18 cellular contexts compared by ENCODE assay signal in genomic region chr16:89386786-89387185, GRCh38.
A peak's percentile ranks its signal among the peaks of the same experiment; 100 is the strongest.
DNase-seq lines count a peak whose midpoint lies in the region; ATAC-seq, FAIRE-seq and TF ChIP-seq lines count a peak whose summit lies in the region.
"Had no signal": no experiment of that assay in that cellular context is flagged by ENCODE, and none has a peak within 500 bp of the region (broad histone marks: within the 10 kb centered on the region; RNA-seq: fewer than 3 reads in every experiment).

No MANE protein-coding gene starts in this region.

- H3K9me3 ChIP-seq in endodermal cell (ENCODE audit: control insufficient read depth, low read length) (no peaks in the 10 kb centered on the region), neutrophil (no peaks in the 10 kb centered on the region), adrenal gland (replicated peaks in 1 of 3) (no peaks in the 10 kb centered on the region)
- H3K9me3 ChIP-seq: MG63, right atrium auricular region, vagina had no signal

- H3K9me3 Mint-ChIP-seq in activated T-cell treated with anti-CD3 and anti-CD28 coated beads, Interleukin-2, amount 50 U/mL, for 24 hours: no peaks in the 10 kb centered on the region
- H3K9me3 Mint-ChIP-seq in WTC11 (no peaks in the 10 kb centered on the region), endodermal cell (no peaks in the 10 kb centered on the region)

- CTCF ChIA-PET in WTC11 (lab: Charles Lee): no interaction called here

- peaks cover 78% of the 10 kb centered on the region for H3K4me1 Mint-ChIP-seq in activated T-cell treated with anti-CD3 and anti-CD28 coated beads, Interleukin-2, amount 50 U/mL, for 24 hours (ENCODE audit: low read depth)
- H3K4me1 Mint-ChIP-seq in WTC11 (peaks cover 68% of the 10 kb centered on the region), endodermal cell (peaks cover 31% of the 10 kb centered on the region)

- TF ChIP-seq CTCF in WTC11 (IDR thresholded peaks at IDR 0.05) (no peak), endodermal cell (conservative IDR thresholded peaks at IDR 0.05) (no peak), neutrophil (IDR thresholded peaks at IDR 0.05) (no peak), adrenal gland (IDR thresholded peaks at IDR 0.05) (no peak)

- FAIRE-seq in HTR-8/SVneo (lab: Jason Lieb, UNC): no peak

- peak overlapping the region; percentile 78 for H3K27ac Mint-ChIP-seq in activated T-cell treated with anti-CD3 and anti-CD28 coated beads, Interleukin-2, amount 50 U/mL, for 24 hours
- peak overlapping the region; percentile 28 for H3K27ac Mint-ChIP-seq in WTC11
- H3K27ac Mint-ChIP-seq in endodermal cell: no peak overlapping the region

- intact Hi-C loops in adrenal gland (cut with DNase I): no loop called here

- peak overlapping the region; percentile 24 for H3K27ac ChIP-seq in endodermal cell (ENCODE audit: low read depth, low read length)
- H3K27ac ChIP-seq in neutrophil: peak overlapping the region; percentile 20
- no peak overlapping the region for H3K27ac ChIP-seq in adrenal gland
- H3K27ac ChIP-seq: hepatocyte, right atrium auricular region, vagina had no signal

- no peak overlapping the region for H3K4me3 Mint-ChIP-seq in activated T-cell treated with anti-CD3 and anti-CD28 coated beads, Interleukin-2, amount 50 U/mL, for 24 hours
- H3K4me3 Mint-ChIP-seq in WTC11: no peak overlapping the region
- no peak overlapping the region for H3K4me3 Mint-ChIP-seq in endodermal cell

- no peaks in the 10 kb centered on the region for H3K27me3 ChIP-seq in endodermal cell (ENCODE audit: control insufficient read depth, insufficient read depth, low read length, poor library complexity, severe bottlenecking)
- H3K27me3 ChIP-seq in neutrophil: no peaks in the 10 kb centered on the region
- H3K27me3 ChIP-seq in adrenal gland: no peaks in the 10 kb centered on the region
- H3K27me3 ChIP-seq: hepatocyte, MG63, right atrium auricular region, vagina had no signal

- H3K36me3 ChIP-seq in endodermal cell (ENCODE audit: control insufficient read depth, insufficient read depth, low read length): peaks cover 11% of the 10 kb centered on the region
- no peaks in the 10 kb centered on the region for H3K36me3 ChIP-seq in neutrophil
- H3K36me3 ChIP-seq in adrenal gland (replicated peaks in 1 of 2): no peaks in the 10 kb centered on the region
- H3K36me3 ChIP-seq: MG63, vagina had no signal

- H3K9ac ChIP-seq in endodermal cell (ENCODE audit: extremely low read depth, low read length, poor library complexity, severe bottlenecking): no peak overlapping the region

- POLR2A ChIA-PET in WTC11 (lab: Charles Lee): no interaction called here

- no peaks in the 10 kb centered on the region for H3K27me3 Mint-ChIP-seq in activated T-cell treated with anti-CD3 and anti-CD28 coated beads, Interleukin-2, amount 50 U/mL, for 24 hours
- H3K27me3 Mint-ChIP-seq in WTC11 (ENCODE audit: low read depth): no peaks in the 10 kb centered on the region
- H3K27me3 Mint-ChIP-seq in endodermal cell (ENCODE audit: insufficient read depth): no peaks in the 10 kb centered on the region

- peaks cover 7% of the 10 kb centered on the region for H3K4me1 ChIP-seq in endodermal cell (ENCODE audit: control insufficient read depth, insufficient read depth, low read length)
- peaks cover 21 to 26% of the 10 kb centered on the region in 2 experiments for H3K4me1 ChIP-seq in neutrophil (ENCODE audit: control insufficient read depth in 1 of 2, insufficient read depth in 1 of 2, low read depth in 1 of 2, low read length in 1 of 2)
- H3K4me1 ChIP-seq in adrenal gland (replicated peaks in 1 of 2): peaks cover 19 to 24% of the 10 kb centered on the region in 2 donors

- no peak overlapping the region for H3K4me3 ChIP-seq in endodermal cell (ENCODE audit: low read length)
- H3K4me3 ChIP-seq in neutrophil (ENCODE audit: low read depth in 1 of 2, low read length in 1 of 2): no peak overlapping the region
- H3K4me3 ChIP-seq in adrenal gland: no peak overlapping the region
- H3K4me3 ChIP-seq: hepatocyte, MG63, right atrium auricular region, vagina had no signal

- H3K36me3 Mint-ChIP-seq in activated T-cell treated with anti-CD3 and anti-CD28 coated beads, Interleukin-2, amount 50 U/mL, for 24 hours (ENCODE audit: low read depth): peaks cover 60% of the 10 kb centered on the region
- H3K36me3 Mint-ChIP-seq in WTC11 (peaks cover 2% of the 10 kb centered on the region; the same call in 1 of the 2 replicates), endodermal cell (ENCODE audit: low read depth) (peaks cover 14% of the 10 kb centered on the region)

- no peak for DNase-seq in activated T-cell treated with anti-CD3 and anti-CD28 coated beads, Interleukin-2, amount 50 U/mL, for 24 hours
- DNase-seq in activated T-cell treated with anti-CD3 and anti-CD28 coated beads, Interleukin-2, amount 50 U/mL, for 48 hours: no peak
- DNase-seq in WTC11 (ENCODE audit: low spot score) (no peak), endodermal cell (no peak), HTR-8/SVneo (ENCODE audit: insufficient read length, low spot score) (no peak), adrenal gland (no peak)
- DNase-seq in central memory CD4-positive, alpha-beta T cell: no peak
- DNase-seq: cerebellar nuclear complex, COR-L47, mesenchymal stem cell, MG63, NCI-H187, NCI-H446, nucleus accumbens had no signal

- TF ChIP-seq POLR2A in adrenal gland (IDR thresholded peaks at IDR 0.05): no peak

- 96 to 100% methylated on average over 7 to 8 of the region's 8 CpGs for WGBS in endodermal cell (ENCODE audit: insufficient coverage in 1 of 2, insufficient read length in 1 of 2), 2 experiments
- 73 to 82% (median 76%) methylated on average over 5 to 8 of the region's 8 CpGs for WGBS in adrenal gland, 4 donors

- ATAC-seq in WTC11: no peak

TF ChIP-seq in WTC11, 78 proteins besides CTCF, POLR2A, EP300 and RAD21:
- TF ChIP-seq ESRRA (CRISPR knock-in tag; IDR thresholded peaks at IDR 0.05; ENCODE audit: borderline replicate concordance) (no peak), CDX4 (CRISPR knock-in tag; IDR thresholded peaks at IDR 0.05; ENCODE audit: borderline replicate concordance) (no peak), ATF3 (CRISPR knock-in tag; conservative IDR thresholded peaks at IDR 0.05) (no peak), USF2 (CRISPR knock-in tag; IDR thresholded peaks at IDR 0.05) (no peak), ZNF423 (CRISPR knock-in tag; IDR thresholded peaks at IDR 0.05) (no peak), SMAD4 (CRISPR knock-in tag; IDR thresholded peaks at IDR 0.05) (no peak), ZNF671 (CRISPR knock-in tag; IDR thresholded peaks at IDR 0.05) (no peak), CBFB (CRISPR knock-in tag; IDR thresholded peaks at IDR 0.05; ENCODE audit: low read depth) (no peak)
TF ChIP-seq in WTC11: peak in this region for 0.

Comparison
In these comparisons a context has a peak if more than half of its experiments do, and no peak if none do; other contexts are left out.
1. H3K27ac ChIP-seq: peak in endodermal cell (single experiment) and neutrophil (single experiment); none in adrenal gland (0 of 5).